8 cellular contexts compared by ENCODE assay signal in genomic region chr10:89278034-89278535, GRCh38. TPM values are rescaled to one million over a fixed set of nuclear protein-coding genes. Genes with fewer than 3 reads are reported as not detected.
A peak's percentile ranks its signal among the peaks of the same experiment; 100 is the strongest.
DNase-seq lines count a peak whose midpoint lies in the region; ATAC-seq and TF ChIP-seq lines count a peak whose summit lies in the region.

No MANE protein-coding gene starts in this region.

- no peaks in the 10 kb centered on the region for H3K9me3 Mint-ChIP-seq in HFFc6
- H3K9me3 Mint-ChIP-seq in activated naive CD4-positive, alpha-beta T cell treated with anti-CD3 and anti-CD28 coated beads, Interleukin-2, amount 50 U/mL, for 72 hours = no peaks in the 10 kb centered on the region

- H3K27ac ChIP-seq in breast epithelium (peak overlapping the region; percentile 89 to 93), suprapubic skin (peak overlapping the region; percentile 84)

- intact Hi-C loops in breast epithelium (cut with DNase I; ENCODE audit: low total_unique reads) = no loop called here

- no peak for TF ChIP-seq POLR2A in breast epithelium (IDR thresholded peaks at IDR 0.05)
- TF ChIP-seq POLR2A in suprapubic skin (IDR thresholded peaks at IDR 0.05) = no peak

- peaks cover 98% of the 10 kb centered on the region for H3K4me1 Mint-ChIP-seq in HFFc6 (ENCODE audit: low read depth)

- peak overlapping the region; percentile 97 for H3K27ac Mint-ChIP-seq in HFFc6
- no peak overlapping the region for H3K27ac Mint-ChIP-seq in activated naive CD4-positive, alpha-beta T cell treated with anti-CD3 and anti-CD28 coated beads, Interleukin-2, amount 50 U/mL, for 72 hours

- H3K36me3 Mint-ChIP-seq in HFFc6 (ENCODE audit: low read depth) = no peaks in the 10 kb centered on the region; the same call in 1 of the 2 replicates
- no peaks in the 10 kb centered on the region for H3K36me3 Mint-ChIP-seq in activated naive CD4-positive, alpha-beta T cell treated with anti-CD3 and anti-CD28 coated beads, Interleukin-2, amount 50 U/mL, for 72 hours

- TF ChIP-seq CTCF in HFFc6 (IDR thresholded peaks at IDR 0.05) (no peak), breast epithelium (IDR thresholded peaks at IDR 0.05) (no peak), suprapubic skin (IDR thresholded peaks at IDR 0.05) (no peak)

- 11% methylated on average over 1 of the region's 1 CpG for WGBS in suprapubic skin

- no peaks in the 10 kb centered on the region for H3K36me3 ChIP-seq in breast epithelium
- H3K36me3 ChIP-seq in suprapubic skin = no peaks in the 10 kb centered on the region

- H3K27me3 ChIP-seq in breast epithelium (no peaks in the 10 kb centered on the region), suprapubic skin (no peaks in the 10 kb centered on the region)

- H3K4me3 ChIP-seq in breast epithelium = no peak overlapping the region
- no peak overlapping the region for H3K4me3 ChIP-seq in suprapubic skin

- H3K9me3 ChIP-seq in breast epithelium (no peaks in the 10 kb centered on the region), suprapubic skin (no peaks in the 10 kb centered on the region)

- H3K27me3 Mint-ChIP-seq in HFFc6 (ENCODE audit: insufficient read depth) = peaks cover 1% of the 10 kb centered on the region; the same call in 1 of the 2 replicates

- no peak for ATAC-seq in activated naive CD4-positive, alpha-beta T cell treated with anti-CD3 and anti-CD28 coated beads, Interleukin-2, amount 50 U/mL, for 72 hours

- TF ChIP-seq EP300 in suprapubic skin (IDR thresholded peaks at IDR 0.05) = no peak

- H3K4me3 Mint-ChIP-seq in HFFc6 = peak overlapping the region; percentile 75

- DNase-seq in HFFc6 (peak; percentile 96), breast epithelium (ENCODE audit: low spot score in 2 of 2) (peak in 1 of 2 donors; percentile 73), kidney tubule cell (ENCODE audit: low spot score) (peak; percentile 99), suprapubic skin (ENCODE audit: low spot score in 2 of 2) (peak in 1 of 2 donors; percentile 65), NAMALWA (ENCODE audit: low spot score) (no peak), ecto neural progenitor cell (ENCODE audit: low spot score) (no peak), RPMI8226 (no peak)
- no peak for DNase-seq in activated naive CD4-positive, alpha-beta T cell treated with anti-CD3 and anti-CD28 coated beads, Interleukin-2, amount 50 U/mL, for 72 hours (ENCODE audit: low spot score in 2 of 2)

- H3K4me1 ChIP-seq in breast epithelium = peaks cover 7 to 32% of the 10 kb centered on the region in 2 donors
- H3K4me1 ChIP-seq in suprapubic skin = peaks cover 59% of the 10 kb centered on the region

RNA-seq across cellular contexts. Expression of gene IFIT2, which starts 23.8 kb away (rescaled TPM):
- total RNA-seq in HFFc6 (2021; fragmentation: NEBNext Ultra II Directional; extraction: Animal tissue kit (Norgen Biotek cat#: 25700)) = 10 to 100 TPM in 5 of 6 experiments, 1 to 10 TPM in 1; 8.7 to 14.1 (median 13.0) TPM
- total RNA-seq in breast epithelium (1 to 10 TPM; 2.6 to 6.6 (median 3.5) TPM), suprapubic skin (1 to 10 TPM in 3 of 4 donors, under 1 TPM in 1; 0.49 to 2.6 (median 1.4) TPM)
- 10 to 100 TPM in 1 of 2 donors, 1 to 10 TPM in 1; 4.9 to 28.0 TPM for total RNA-seq in activated naive CD4-positive, alpha-beta T cell treated with anti-CD3 and anti-CD28 coated beads, Interleukin-2, amount 50 U/mL, for 72 hours

RNA-seq across cellular contexts. Expression of gene LIPA, which starts 26.5 kb away (rescaled TPM):
- total RNA-seq in HFFc6 (2021; fragmentation: NEBNext Ultra II Directional; extraction: Animal tissue kit (Norgen Biotek cat#: 25700)) = 100 to 1,000 TPM; 108 to 212 (median 122) TPM
- total RNA-seq in breast epithelium (10 to 100 TPM; 44.9 to 90.7 (median 67.2) TPM), suprapubic skin (10 to 100 TPM; 15.6 to 21.2 (median 18.8) TPM)
- total RNA-seq in activated naive CD4-positive, alpha-beta T cell treated with anti-CD3 and anti-CD28 coated beads, Interleukin-2, amount 50 U/mL, for 72 hours = 10 to 100 TPM; 19.4 to 24.1 TPM

RNA-seq across cellular contexts. Expression of gene IFIT3, which starts 49.7 kb away (rescaled TPM):
- 10 to 100 TPM; 11.5 to 18.6 (median 18.0) TPM for total RNA-seq in HFFc6 (2021; fragmentation: NEBNext Ultra II Directional; extraction: Animal tissue kit (Norgen Biotek cat#: 25700))
- total RNA-seq in breast epithelium = 10 to 100 TPM in 1 of 3 donors, 1 to 10 TPM in 2; 8.2 to 10.4 (median 9.5) TPM
- 1 to 10 TPM; 1.5 to 4.9 (median 2.1) TPM for total RNA-seq in suprapubic skin
- total RNA-seq in activated naive CD4-positive, alpha-beta T cell treated with anti-CD3 and anti-CD28 coated beads, Interleukin-2, amount 50 U/mL, for 72 hours = 10 to 100 TPM in 1 of 2 donors, 1 to 10 TPM in 1; 2.6 to 12.6 TPM

Comparison
In these comparisons a context has a peak if more than half of its experiments do, and no peak if none do; other contexts are left out.
1. DNase-seq: peak in HFFc6 (single experiment) and kidney tubule cell (single experiment); none in NAMALWA (single experiment), ecto neural progenitor cell (single experiment), activated naive CD4-positive, alpha-beta T cell treated with anti-CD3 and anti-CD28 coated beads, Interleukin-2, amount 50 U/mL, for 72 hours (0 of 2) and RPMI8226 (single experiment).